Comparison of ENCODE assay signal across 3 cellular contexts in genomic region chrX:15240414-15240813, GRCh38.
TF ChIP-seq lines count a peak whose summit lies in the region.

No MANE protein-coding gene starts in this region.

TF ChIP-seq in A549, 52 proteins besides CTCF, POLR2A, EP300 and RAD21:
- TF ChIP-seq CEBPB (IDR thresholded peaks at IDR 0.05) (no peak), TFCP2L1 (CRISPR knock-in tag; IDR thresholded peaks at IDR 0.05) (no peak), KDM1A (IDR thresholded peaks at IDR 0.05; ENCODE audit: low read depth) (no peak), ELK1 (IDR thresholded peaks at IDR 0.05; ENCODE audit: low read depth, low read length) (no peak), TP53 (CRISPR knock-in tag; IDR thresholded peaks at IDR 0.05) (no peak), HOXA7 (CRISPR knock-in tag; IDR thresholded peaks at IDR 0.05) (no peak), PHF8 (IDR thresholded peaks at IDR 0.05; ENCODE audit: borderline replicate concordance, low read depth) (no peak), HOXB5 (CRISPR knock-in tag; IDR thresholded peaks at IDR 0.05) (no peak), ZC3H11A (IDR thresholded peaks at IDR 0.05) (no peak), JUN (IDR thresholded peaks at IDR 0.05) (no peak), RNF2 (IDR thresholded peaks at IDR 0.05; ENCODE audit: borderline replicate concordance, low read depth) (no peak)
- TF ChIP-seq, protein P1, sequence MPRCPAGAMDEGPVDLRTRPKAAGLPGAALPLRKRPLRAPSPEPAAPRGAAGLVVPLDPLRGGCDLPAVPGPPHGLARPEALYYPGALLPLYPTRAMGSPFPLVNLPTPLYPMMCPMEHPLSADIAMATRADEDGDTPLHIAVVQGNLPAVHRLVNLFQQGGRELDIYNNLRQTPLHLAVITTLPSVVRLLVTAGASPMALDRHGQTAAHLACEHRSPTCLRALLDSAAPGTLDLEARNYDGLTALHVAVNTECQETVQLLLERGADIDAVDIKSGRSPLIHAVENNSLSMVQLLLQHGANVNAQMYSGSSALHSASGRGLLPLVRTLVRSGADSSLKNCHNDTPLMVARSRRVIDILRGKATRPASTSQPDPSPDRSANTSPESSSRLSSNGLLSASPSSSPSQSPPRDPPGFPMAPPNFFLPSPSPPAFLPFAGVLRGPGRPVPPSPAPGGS (IDR thresholded peaks at IDR 0.05), result no peak

TF ChIP-seq in HEK293, 187 proteins besides CTCF, POLR2A, EP300 and RAD21:
- no peak for TF ChIP-seq ZNF223 (tag by site-specific recombination; IDR thresholded peaks at IDR 0.05)
- no peak for TF ChIP-seq YY2 (tag by site-specific recombination; IDR thresholded peaks at IDR 0.05)
- peak; percentile 97 for TF ChIP-seq ZNF10 (tag by site-specific recombination; IDR thresholded peaks at IDR 0.05)

TF ChIP-seq in K562, 482 proteins besides CTCF, POLR2A, EP300 and RAD21:
- TF ChIP-seq ZNF134 (CRISPR knock-in tag; conservative IDR thresholded peaks at IDR 0.05) (peak; percentile 97), SMAD3 (CRISPR knock-in tag; conservative IDR thresholded peaks at IDR 0.05) (no peak)
